ENCODE assay signal across 1 cellular context in genomic region chr12:1668833-1669543, GRCh38.
TF ChIP-seq lines count a peak whose summit lies in the region.

No MANE protein-coding gene starts in this region.

TF ChIP-seq in HepG2, 621 proteins besides CTCF, POLR2A, EP300 and RAD21 (continued from another document and continues in another):
- TF ChIP-seq ZNF574 (CRISPR knock-in tag; IDR thresholded peaks at IDR 0.05), result peak; percentile 55
- no peak for TF ChIP-seq ZNF766 (CRISPR knock-in tag; IDR thresholded peaks at IDR 0.05; ENCODE audit: borderline replicate concordance)
- no peak for TF ChIP-seq ZNF781 (CRISPR knock-in tag; IDR thresholded peaks at IDR 0.05; ENCODE audit: borderline replicate concordance, not compliant biosample characterization)
- TF ChIP-seq ZNF12 (CRISPR knock-in tag; IDR thresholded peaks at IDR 0.05), result no peak; the same call in 1 of the 2 replicates
- no peak for TF ChIP-seq ZNF589 (CRISPR knock-in tag; conservative IDR thresholded peaks at IDR 0.05)
- no peak for TF ChIP-seq RBM39 (IDR thresholded peaks at IDR 0.05; ENCODE audit: low read depth, low read length, poor library complexity, severe bottlenecking)
- TF ChIP-seq DMAP1 (CRISPR knock-in tag; IDR thresholded peaks at IDR 0.05), result no peak
- TF ChIP-seq STAG1 (CRISPR knock-in tag; IDR thresholded peaks at IDR 0.05), result no peak
- TF ChIP-seq EED (CRISPR knock-in tag; IDR thresholded peaks at IDR 0.05), result no peak
- no peak for TF ChIP-seq TOPORS (CRISPR knock-in tag; IDR thresholded peaks at IDR 0.05)
- no peak for TF ChIP-seq SP5 (CRISPR knock-in tag; IDR thresholded peaks at IDR 0.05; ENCODE audit: borderline replicate concordance, low read depth)
- no peak for TF ChIP-seq ATF4 (CRISPR knock-in tag; IDR thresholded peaks at IDR 0.05)
- TF ChIP-seq MIER2 (CRISPR knock-in tag; IDR thresholded peaks at IDR 0.05), result no peak
- TF ChIP-seq KMT2B (CRISPR knock-in tag; IDR thresholded peaks at IDR 0.05), result no peak
- 0 out of 2 replicates have a peak, but pooled peaks have one; percentile 54 for TF ChIP-seq HMG20B (CRISPR knock-in tag; conservative IDR thresholded peaks at IDR 0.05)
- TF ChIP-seq MXD1 (CRISPR knock-in tag; IDR thresholded peaks at IDR 0.05), result no peak
- TF ChIP-seq CBFB (CRISPR knock-in tag; IDR thresholded peaks at IDR 0.05), result peak; percentile 59; the same call in 1 of the 2 replicates
- no peak for TF ChIP-seq SMAD9 (CRISPR knock-in tag; IDR thresholded peaks at IDR 0.05)
- no peak for TF ChIP-seq ZNF775 (CRISPR knock-in tag; IDR thresholded peaks at IDR 0.05; ENCODE audit: borderline replicate concordance)
- TF ChIP-seq SIN3A (IDR thresholded peaks at IDR 0.05; ENCODE audit: borderline replicate concordance, low read depth, low read length), result no peak
- no peak for TF ChIP-seq ZNF576 (CRISPR knock-in tag; IDR thresholded peaks at IDR 0.05)
- no peak for TF ChIP-seq TAF15 (IDR thresholded peaks at IDR 0.05; ENCODE audit: low read depth, low read length, poor library complexity, severe bottlenecking)
- no peak for TF ChIP-seq PLRG1 (conservative IDR thresholded peaks at IDR 0.05)
- peak; percentile 31; the same call in 1 of the 2 replicates for TF ChIP-seq SMC3 (IDR thresholded peaks at IDR 0.05; ENCODE audit: low read length)
- TF ChIP-seq THAP7 (CRISPR knock-in tag; IDR thresholded peaks at IDR 0.05), result no peak
- no peak for TF ChIP-seq ZBTB43 (CRISPR knock-in tag; conservative IDR thresholded peaks at IDR 0.05)
- no peak for TF ChIP-seq KDM5A (IDR thresholded peaks at IDR 0.05; ENCODE audit: borderline replicate concordance, low read length)
- no peak for TF ChIP-seq ETS1 (CRISPR knock-in tag; IDR thresholded peaks at IDR 0.05)
- TF ChIP-seq DZIP1 (CRISPR knock-in tag; IDR thresholded peaks at IDR 0.05), result no peak
- TF ChIP-seq ZNF232 (CRISPR knock-in tag; IDR thresholded peaks at IDR 0.05; ENCODE audit: borderline replicate concordance), result no peak; the same call in 1 of the 2 replicates
- 0 out of 2 replicates have a peak, but pooled peaks have one; percentile 35 for TF ChIP-seq SP4 (CRISPR knock-in tag; IDR thresholded peaks at IDR 0.05)
- TF ChIP-seq NFYB (CRISPR knock-in tag; IDR thresholded peaks at IDR 0.05), result no peak
- no peak for TF ChIP-seq NFYC (CRISPR knock-in tag; IDR thresholded peaks at IDR 0.05)
- no peak for TF ChIP-seq ZKSCAN5 (CRISPR knock-in tag; IDR thresholded peaks at IDR 0.05)
- no peak for TF ChIP-seq RORA (CRISPR knock-in tag; IDR thresholded peaks at IDR 0.05)
- no peak for TF ChIP-seq REL (CRISPR knock-in tag; conservative IDR thresholded peaks at IDR 0.05)
- TF ChIP-seq PITX1 (CRISPR knock-in tag; IDR thresholded peaks at IDR 0.05), result peak; percentile 71; the same call in 1 of the 2 replicates
- TF ChIP-seq ERF (CRISPR knock-in tag; IDR thresholded peaks at IDR 0.05), result peak; percentile 84
- TF ChIP-seq ZNF724P (CRISPR knock-in tag; IDR thresholded peaks at IDR 0.05; ENCODE audit: borderline replicate concordance), result no peak
- no peak for TF ChIP-seq ZNF460 (CRISPR knock-in tag; IDR thresholded peaks at IDR 0.05; ENCODE audit: borderline replicate concordance)
- TF ChIP-seq ZNF614 (CRISPR knock-in tag; IDR thresholded peaks at IDR 0.05; ENCODE audit: borderline replicate concordance), result no peak
- no peak for TF ChIP-seq NFATC3 (CRISPR knock-in tag; IDR thresholded peaks at IDR 0.05)
- TF ChIP-seq DRAP1 (CRISPR knock-in tag; IDR thresholded peaks at IDR 0.05), result 0 out of 2 replicates have a peak, but pooled peaks have one; percentile 33
- TF ChIP-seq MLLT10 (CRISPR knock-in tag; IDR thresholded peaks at IDR 0.05), result no peak
- no peak for TF ChIP-seq MAZ (IDR thresholded peaks at IDR 0.05; ENCODE audit: borderline replicate concordance, low read depth, low read length)
- no peak for TF ChIP-seq MAZ (CRISPR knock-in tag; IDR thresholded peaks at IDR 0.05; ENCODE audit: low read depth)
- no peak for TF ChIP-seq PLSCR1 (CRISPR knock-in tag; IDR thresholded peaks at IDR 0.05; ENCODE audit: borderline replicate concordance)
- TF ChIP-seq THAP8 (CRISPR knock-in tag; IDR thresholded peaks at IDR 0.05; ENCODE audit: borderline replicate concordance), result no peak
- TF ChIP-seq MZF1 (CRISPR knock-in tag; IDR thresholded peaks at IDR 0.05; ENCODE audit: borderline replicate concordance), result no peak
- TF ChIP-seq SP2 (CRISPR knock-in tag; IDR thresholded peaks at IDR 0.05), result no peak
- no peak for TF ChIP-seq ZNF101 (CRISPR knock-in tag; IDR thresholded peaks at IDR 0.05; ENCODE audit: borderline replicate concordance, low read depth)
- TF ChIP-seq ZNF546 (CRISPR knock-in tag; conservative IDR thresholded peaks at IDR 0.05), result no peak
- peak; percentile 66; the same call in 1 of the 2 replicates for TF ChIP-seq SNAPC2 (CRISPR knock-in tag; IDR thresholded peaks at IDR 0.05)
- no peak for TF ChIP-seq FUBP1 (CRISPR knock-in tag; IDR thresholded peaks at IDR 0.05; ENCODE audit: borderline replicate concordance)
- TF ChIP-seq ZNF292 (CRISPR knock-in tag; IDR thresholded peaks at IDR 0.05; ENCODE audit: borderline replicate concordance, low read depth), result peak; percentile 24; the same call in 1 of the 2 replicates
- TF ChIP-seq GTF2F1 (IDR thresholded peaks at IDR 0.05; ENCODE audit: low read length), result no peak
- no peak for TF ChIP-seq ZNF784 (CRISPR knock-in tag; IDR thresholded peaks at IDR 0.05; ENCODE audit: borderline replicate concordance)
- peak; percentile 80; the same call in 1 of the 2 replicates for TF ChIP-seq ZNF816 (CRISPR knock-in tag; IDR thresholded peaks at IDR 0.05; ENCODE audit: borderline replicate concordance)
- no peak for TF ChIP-seq ATM (IDR thresholded peaks at IDR 0.05; ENCODE audit: borderline replicate concordance)
